22 cellular contexts compared by ENCODE assay signal in genomic region chr16:70675851-70676513, GRCh38. TPM values are rescaled to one million over a fixed set of nuclear protein-coding genes. Genes with fewer than 3 reads are reported as not detected.
DNase-seq lines count a peak whose midpoint lies in the region; ATAC-seq, FAIRE-seq and TF ChIP-seq lines count a peak whose summit lies in the region.
"Had no signal": no experiment of that assay in that cellular context is flagged by ENCODE, and none has a peak within 500 bp of the region (broad histone marks: within the 10 kb centered on the region; RNA-seq: fewer than 3 reads in every experiment).

No MANE protein-coding gene starts in this region.

- H3K4me1 ChIP-seq in Caco-2 (no peaks in the 10 kb centered on the region; the same call in 1 of the 2 replicates), K562 (replicated peaks in 1 of 2; ENCODE audit: control insufficient read depth in 2 of 2, insufficient read depth in 2 of 2, low read length in 2 of 2) (peaks cover 0 to 15% of the 10 kb centered on the region in 2 experiments; a peak in 2 of 5 replicates), left ventricle myocardium inferior (peaks cover 58% of the 10 kb centered on the region), thyroid gland (peaks cover 0 to under 1% of the 10 kb centered on the region in 2 donors), tibial nerve (peaks cover 0 to 23% (median 13%) of the 10 kb centered on the region in 4 donors)
- H3K4me1 ChIP-seq: pancreas had no signal

- H3K36me3 Mint-ChIP-seq in Caco-2 (ENCODE audit: insufficient read depth, unreplicated experiment) = peaks cover 53% of the 10 kb centered on the region
- H3K36me3 Mint-ChIP-seq in stimulated activated effector memory CD8-positive, alpha-beta T cell treated with anti-CD3 and anti-CD28 coated beads, Interleukin-12 subunit alpha, Interleukin-12 subunit beta, amount 100 ng/mL, for 72 hours = no peaks in the 10 kb centered on the region
- H3K36me3 Mint-ChIP-seq: CD4-positive, CD25-positive, alpha-beta regulatory T cell had no signal

- POLR2A ChIA-PET in Caco-2 (lab: Charles Lee) = no interaction called here
- POLR2A ChIA-PET in K562 (lab: Yijun Ruan, JAX) = interaction anchor here (1.2 to 1.4 kb wide), 3 partner anchors 10 to 11 kb away, joined by 4 read pairs; partner anchors contain the start of gene MTSS2

- TF ChIP-seq POLR2A in K562 (conservative IDR thresholded peaks at IDR 0.05) = no peak
- no peak for TF ChIP-seq POLR2A in thyroid gland (IDR thresholded peaks at IDR 0.05)
- TF ChIP-seq POLR2A in tibial nerve (IDR thresholded peaks at IDR 0.05) = no peak

- peaks cover 4% of the 10 kb centered on the region; the same call in 1 of the 3 replicates for H3K79me2 ChIP-seq in K562 (ENCODE audit: control insufficient read depth, insufficient read depth, low read length)

- peaks cover 3% of the 10 kb centered on the region; the same call in 1 of the 2 replicates for H3K36me3 ChIP-seq in Caco-2 (ENCODE audit: control insufficient read depth, insufficient read depth, low read length)
- peaks cover 91% of the 10 kb centered on the region for H3K36me3 ChIP-seq in K562 (ENCODE audit: control insufficient read depth, insufficient read depth, low read length)
- peaks cover 76% of the 10 kb centered on the region for H3K36me3 ChIP-seq in left ventricle myocardium inferior
- peaks cover 39 to 56% of the 10 kb centered on the region in 2 donors for H3K36me3 ChIP-seq in thyroid gland
- H3K36me3 ChIP-seq in tibial nerve = peaks cover 0 to 87% (median 5%) of the 10 kb centered on the region in 3 donors

- no peaks in the 10 kb centered on the region for H3K9me3 Mint-ChIP-seq in Caco-2 (ENCODE audit: unreplicated experiment)
- no peaks in the 10 kb centered on the region for H3K9me3 Mint-ChIP-seq in stimulated activated effector memory CD8-positive, alpha-beta T cell treated with anti-CD3 and anti-CD28 coated beads, Interleukin-12 subunit alpha, Interleukin-12 subunit beta, amount 100 ng/mL, for 72 hours
- H3K9me3 Mint-ChIP-seq: activated T-helper 17 cell treated with anti-CD3 and anti-CD28 coated beads, Interleukin-2, amount 50 U/mL, for 72 hours; CD4-positive, CD25-positive, alpha-beta regulatory T cell had no signal

- H3K4me3 ChIP-seq in Caco-2 (ENCODE audit: low read depth, low read length) (no peak overlapping the region), K562 (no peak overlapping the region), left ventricle myocardium inferior (no peak overlapping the region), thyroid gland (replicated peaks in 1 of 3) (no peak overlapping the region), tibial nerve (no peak overlapping the region)
- H3K4me3 ChIP-seq: left lung, pancreas, thoracic aorta had no signal

- H3K27me3 ChIP-seq in Caco-2 (replicated peaks; ENCODE audit: control insufficient read depth, insufficient read depth, low read length) (no peaks in the 10 kb centered on the region), K562 (ENCODE audit: control insufficient read depth in 2 of 2, insufficient read depth in 2 of 2, low read length in 2 of 2) (no peaks in the 10 kb centered on the region), left ventricle myocardium inferior (ENCODE audit: low read depth) (no peaks in the 10 kb centered on the region), thyroid gland (no peaks in the 10 kb centered on the region), tibial nerve (no peaks in the 10 kb centered on the region)
- H3K27me3 ChIP-seq: left lung, pancreas had no signal

- H4K20me1 ChIP-seq in K562 (replicated peaks; ENCODE audit: control insufficient read depth, insufficient read depth, low read length) = peaks cover 3% of the 10 kb centered on the region; the same call in 1 of the 2 replicates

- no peak for ATAC-seq in K562
- no peak for ATAC-seq in stimulated activated effector memory CD8-positive, alpha-beta T cell treated with anti-CD3 and anti-CD28 coated beads, Interleukin-12 subunit alpha, Interleukin-12 subunit beta, amount 100 ng/mL, for 72 hours
- ATAC-seq: activated T-helper 17 cell treated with anti-CD3 and anti-CD28 coated beads, Interleukin-2, amount 50 U/mL, for 72 hours; left lung; pancreas had no signal

- TF ChIP-seq EP300 in K562 (IDR thresholded peaks at IDR 0.05; ENCODE audit: low read length) = no peak
- TF ChIP-seq EP300 in tibial nerve (IDR thresholded peaks at IDR 0.05) = no peak

- in situ Hi-C loops in K562 (cut with MboI) = no loop called here

- H3K4me3 Mint-ChIP-seq in Caco-2 (ENCODE audit: unreplicated experiment) = no peak overlapping the region
- no peak overlapping the region for H3K4me3 Mint-ChIP-seq in stimulated activated effector memory CD8-positive, alpha-beta T cell treated with anti-CD3 and anti-CD28 coated beads, Interleukin-12 subunit alpha, Interleukin-12 subunit beta, amount 100 ng/mL, for 72 hours
- H3K4me3 Mint-ChIP-seq: activated T-helper 17 cell treated with anti-CD3 and anti-CD28 coated beads, Interleukin-2, amount 50 U/mL, for 72 hours; CD4-positive, CD25-positive, alpha-beta regulatory T cell had no signal

- no peak overlapping the region for H3K9ac ChIP-seq in K562 (ENCODE audit: insufficient read depth in 1 of 2, low read depth in 2 of 2, low read length in 2 of 2)

- peaks cover 7% of the 10 kb centered on the region for H3K4me1 Mint-ChIP-seq in Caco-2 (ENCODE audit: low read depth, unreplicated experiment)
- H3K4me1 Mint-ChIP-seq in stimulated activated effector memory CD8-positive, alpha-beta T cell treated with anti-CD3 and anti-CD28 coated beads, Interleukin-12 subunit alpha, Interleukin-12 subunit beta, amount 100 ng/mL, for 72 hours = peaks cover 19% of the 10 kb centered on the region
- H3K4me1 Mint-ChIP-seq: activated T-helper 17 cell treated with anti-CD3 and anti-CD28 coated beads, Interleukin-2, amount 50 U/mL, for 72 hours; CD4-positive, CD25-positive, alpha-beta regulatory T cell had no signal

- 94% methylated on average over 6 of the region's 7 CpGs for WGBS in K562 (ENCODE audit: insufficient coverage, low coverage, missing lambda C conversion rate)
- WGBS in thyroid gland, 2 donors = 75 to 89% methylated on average over 2 to 6 of the region's 7 CpGs
- WGBS in tibial nerve, 2 donors = 80 to 88% methylated on average over 5 to 7 of the region's 7 CpGs

- BruUV-seq in Caco-2 (replicated peaks; lab: Mats Ljungman, UMichigan) (no TSS peak), K562 (replicated peaks; lab: Mats Ljungman, UMichigan) (no TSS peak)

- H3K4me2 ChIP-seq in K562 (ENCODE audit: insufficient read depth, low read length) = no peak overlapping the region

- no peaks in the 10 kb centered on the region for H3K27me3 Mint-ChIP-seq in Caco-2 (ENCODE audit: insufficient read depth, unreplicated experiment)
- H3K27me3 Mint-ChIP-seq: activated T-helper 17 cell treated with anti-CD3 and anti-CD28 coated beads, Interleukin-2, amount 50 U/mL, for 72 hours; CD4-positive, CD25-positive, alpha-beta regulatory T cell had no signal

- no peaks in the 10 kb centered on the region for H3K9me1 ChIP-seq in K562 (ENCODE audit: control insufficient read depth, insufficient read depth, low read length)

- H3K27ac Mint-ChIP-seq in Caco-2 (ENCODE audit: unreplicated experiment) = peak overlapping the region; percentile 18
- no peak overlapping the region for H3K27ac Mint-ChIP-seq in stimulated activated effector memory CD8-positive, alpha-beta T cell treated with anti-CD3 and anti-CD28 coated beads, Interleukin-12 subunit alpha, Interleukin-12 subunit beta, amount 100 ng/mL, for 72 hours
- H3K27ac Mint-ChIP-seq: activated T-helper 17 cell treated with anti-CD3 and anti-CD28 coated beads, Interleukin-2, amount 50 U/mL, for 72 hours had no signal

- H3K9me3 ChIP-seq in Caco-2 (no peaks in the 10 kb centered on the region), K562 (replicated peaks; ENCODE audit: control insufficient read depth, insufficient read depth, low read depth, low read length) (no peaks in the 10 kb centered on the region), left ventricle myocardium inferior (replicated peaks) (no peaks in the 10 kb centered on the region), thyroid gland (no peaks in the 10 kb centered on the region), tibial nerve (no peaks in the 10 kb centered on the region)
- H3K9me3 ChIP-seq: left lung, pancreas, thoracic aorta had no signal

- TF ChIP-seq CTCF in Caco-2 (IDR thresholded peaks at IDR 0.05; ENCODE audit: insufficient read depth in 1 of 2, low read depth in 1 of 2, low read length in 1 of 2, severe bottlenecking in 1 of 2, unreplicated experiment in 1 of 2) (no peak), K562 (IDR thresholded peaks at IDR 0.05 in 2 of 3, conservative IDR thresholded peaks at IDR 0.05 in 1 of 3; ENCODE audit: insufficient read depth in 2 of 3, low read depth in 1 of 3, low read length in 3 of 3) (no peak), left ventricle myocardium inferior (IDR thresholded peaks at IDR 0.05; ENCODE audit: borderline replicate concordance) (no peak), thyroid gland (IDR thresholded peaks at IDR 0.05) (no peak), tibial nerve (IDR thresholded peaks at IDR 0.05) (no peak)

- TF ChIP-seq RAD21 in K562 (CRISPR knock-in tag; conservative IDR thresholded peaks at IDR 0.05 in 1 of 2, IDR thresholded peaks at IDR 0.05 in 1 of 2) = no peak

- H3K27ac ChIP-seq in K562 (ENCODE audit: extremely low read depth, low read depth, low read length) (no peak overlapping the region), left ventricle myocardium inferior (replicated peaks) (peak overlapping the region; percentile 52), thyroid gland (no peak overlapping the region), tibial nerve (peak overlapping the region in 1 of 4 donors; percentile 27)
- H3K27ac ChIP-seq: left lung, pancreas had no signal

- CTCF ChIA-PET in Caco-2 (lab: Charles Lee) = no interaction called here
- CTCF ChIA-PET in K562 (lab: Yijun Ruan, JAX; ENCODE audit: low intra/inter-chr PET ratio) = no interaction called here

- H2AFZ ChIP-seq in K562 (ENCODE audit: low read depth, low read length) = no peak overlapping the region

- no peak for DNase-seq in Caco-2
- no peak for DNase-seq in K562 (ENCODE audit: extremely low read depth in 1 of 4, low spot score in 3 of 4)
- DNase-seq in left ventricle myocardium inferior = peak; percentile 40
- DNase-seq in posterior cingulate gyrus = peak in 6 of 10 donors; percentile 11 to 84 (median 49)
- no peak for DNase-seq in stimulated activated effector memory CD8-positive, alpha-beta T cell treated with anti-CD3 and anti-CD28 coated beads, Interleukin-12 subunit alpha, Interleukin-12 subunit beta, amount 100 ng/mL, for 72 hours (ENCODE audit: low spot score in 2 of 2)
- DNase-seq in thyroid gland = no peak
- DNase-seq in tibial nerve (ENCODE audit: low spot score in 2 of 2) = no peak
- DNase-seq in stimulated activated CD4-positive, alpha-beta T cell treated with anti-CD3 and anti-CD28 coated beads, Interleukin-4, amount 100 ng/mL, for 4 hours = no peak
- DNase-seq: activated CD4-positive, alpha-beta T cell treated with anti-CD3 and anti-CD28 coated beads for 1 hour; CD4-positive, CD25-positive, alpha-beta regulatory T cell; central memory CD4-positive, alpha-beta T cell; NCI-H1417 treated with DMSO at 0.1 percent for 48 hours; NCI-H2171 treated with DMSO at 0.1 percent for 48 hours; NCI-H748 treated with DMSO at 0.1 percent for 48 hours; OCI-M1; T-helper 9 cell had no signal

- FAIRE-seq in K562 (lab: Jason Lieb, UNC) = no peak
- FAIRE-seq: HTR-8/SVneo, pancreas had no signal

- intact Hi-C loops in Caco-2 (cut with micrococcal nuclease; ENCODE audit: unreplicated experiment) = no loop called here
- intact Hi-C loops in K562 (cut with micrococcal nuclease) = no loop called here
- intact Hi-C loops in left ventricle myocardium inferior (cut with micrococcal nuclease) = loop anchor here (5.0 kb wide), 1 partner anchor 96 kb away; no protein-coding TSS in a partner anchor
- intact Hi-C loops in posterior cingulate gyrus (cut with DNase I) = no loop called here
- intact Hi-C loops in thyroid gland (cut with DNase I) = no loop called here

RNA-seq across cellular contexts. Expression of gene MTSS2, which starts 9.9 kb away (rescaled TPM):
- total RNA-seq in Caco-2 (2022) (45.5 and 64.1 TPM in 2 replicates), K562 (2014; rRNA removed) (15.4 and 22.4 TPM in 2 replicates), K562 (2014; rRNA removed; fragmentation: Illumina TruSeq; extraction: Trizol) (4.8 and 9.1 TPM in 2 replicates), K562 (2015; rRNA removed; fragmentation: Illumina TruSeq; extraction: Trizol) (20.6 and 24.2 TPM in 2 replicates), K562 (2021) (51.2 and 60.3 TPM in 2 replicates), left ventricle myocardium inferior (83.9 TPM), thyroid gland (10 to 100 TPM; 11.3 to 39.8 (median 26.7) TPM), tibial nerve (10 to 100 TPM; 24.1 to 40.6 (median 35.4) TPM)
- total RNA-seq in K562 (2011; cell fraction: chromatin; rRNA removed; ENCODE audit: low replicate concordance) = 15.0 and 50.2 TPM in 2 replicates
- total RNA-seq in K562 (2011; cell fraction: nucleolus; rRNA removed) = 41.7 and 44.2 TPM in 2 replicates
- total RNA-seq in K562 (2011; cell fraction: nucleoplasm; rRNA removed) = 20.2 and 24.3 TPM in 2 replicates
- polyA plus RNA-seq in K562 (2011; rRNA removed) (16.9 and 21.5 TPM in 2 replicates), K562 (2014; fragmentation: Illumina TruSeq; extraction: Trizol) (36.2 and 45.7 TPM in 2 replicates), K562 (2014; fragmentation: Nextera tagmentation; extraction: Ambion mirVana) (under 1 TPM; 0.11 to 0.32 TPM), K562 (2014; rRNA removed) (31.1 and 46.9 TPM in 2 replicates)
- polyA plus RNA-seq in K562 (2011; cell fraction: cytosol; rRNA removed) = 13.3 and 40.6 TPM in 2 replicates
- polyA plus RNA-seq in K562 (2011; cell fraction: nucleus; rRNA removed) = 40.9 and 91.6 TPM in 2 replicates
- polyA plus RNA-seq in K562 (2012) = 55.8 and 57.7 TPM in 2 replicates
- 6.7 and 12.5 TPM in 2 replicates for polyA minus RNA-seq in K562 (2011; rRNA and poly(A)+ RNA removed)
- polyA minus RNA-seq in K562 (2011; cell fraction: cytosol; rRNA and poly(A)+ RNA removed) = 27.2 and 41.8 TPM in 2 replicates
- polyA minus RNA-seq in K562 (2011; cell fraction: nucleus; rRNA and poly(A)+ RNA removed) = 20.1 and 25.2 TPM in 2 replicates
- polyA plus RNA-seq: CD4-positive, CD25-positive, alpha-beta regulatory T cell had no signal

RNA-seq across cellular contexts. Expression of gene IL34, which starts 29.6 kb away (rescaled TPM):
- 0.49 and 0.50 TPM in 2 replicates for total RNA-seq in Caco-2 (2022)
- total RNA-seq in K562 (2011; cell fraction: chromatin; rRNA removed; ENCODE audit: low replicate concordance) = 0.44 TPM in 1 of 2 replicates, not detected in the other
- not detected in 2 replicates for total RNA-seq in K562 (2011; cell fraction: nucleolus; rRNA removed)
- not detected in 2 replicates for total RNA-seq in K562 (2011; cell fraction: nucleoplasm; rRNA removed)
- 0.20 TPM in 1 of 2 replicates, not detected in the other for total RNA-seq in K562 (2014; rRNA removed)
- total RNA-seq in K562 (2014; rRNA removed; fragmentation: Illumina TruSeq; extraction: Trizol) = not detected in 2 replicates
- 0.18 TPM in 1 of 2 replicates, not detected in the other for total RNA-seq in K562 (2015; rRNA removed; fragmentation: Illumina TruSeq; extraction: Trizol)
- 0.25 TPM in 1 of 2 replicates, not detected in the other for total RNA-seq in K562 (2021)
- polyA plus RNA-seq in K562 (2011; rRNA removed) = 0.10 TPM in 1 of 2 replicates, not detected in the other
- polyA plus RNA-seq in K562 (2011; cell fraction: cytosol; rRNA removed) = 0.16 and 0.49 TPM in 2 replicates
- polyA plus RNA-seq in K562 (2011; cell fraction: nucleus; rRNA removed) = 0.20 and 0.32 TPM in 2 replicates
- 0.39 and 0.44 TPM in 2 replicates for polyA plus RNA-seq in K562 (2012)
- 0.58 TPM in 1 of 2 replicates, not detected in the other for polyA plus RNA-seq in K562 (2014; fragmentation: Illumina TruSeq; extraction: Trizol)
- not detected for polyA plus RNA-seq in K562 (2014; fragmentation: Nextera tagmentation; extraction: Ambion mirVana)
- 0.07 and 0.18 TPM in 2 replicates for polyA plus RNA-seq in K562 (2014; rRNA removed)
- not detected in 2 replicates for polyA minus RNA-seq in K562 (2011; rRNA and poly(A)+ RNA removed)
- polyA minus RNA-seq in K562 (2011; cell fraction: cytosol; rRNA and poly(A)+ RNA removed) = not detected in 2 replicates
- not detected in 2 replicates for polyA minus RNA-seq in K562 (2011; cell fraction: nucleus; rRNA and poly(A)+ RNA removed)
- total RNA-seq in left ventricle myocardium inferior = 2.1 TPM
- 1 to 10 TPM; 3.5 to 9.6 (median 5.0) TPM for total RNA-seq in thyroid gland
- 10 to 100 TPM; 49.6 to 89.4 (median 60.9) TPM for total RNA-seq in tibial nerve
- total RNA-seq: activated CD8-positive, alpha-beta memory T cell treated with anti-CD3 and anti-CD28 coated beads for 36 hours; activated T-helper 17 cell treated with anti-CD3 and anti-CD28 coated beads, Interleukin-2, amount 50 U/mL, for 72 hours; CD4-positive, CD25-positive, alpha-beta regulatory T cell had no signal
- polyA plus RNA-seq: CD4-positive, CD25-positive, alpha-beta regulatory T cell had no signal

Comparison
In these comparisons a context has a peak if more than half of its experiments do, and no peak if none do; other contexts are left out.
1. DNase-seq: peak in left ventricle myocardium inferior (single experiment) and posterior cingulate gyrus (6 of 10); none in Caco-2 (0 of 2), K562 (0 of 4), stimulated activated effector memory CD8-positive, alpha-beta T cell treated with anti-CD3 and anti-CD28 coated beads, Interleukin-12 subunit alpha, Interleukin-12 subunit beta, amount 100 ng/mL, for 72 hours (0 of 2), thyroid gland (0 of 2), tibial nerve (0 of 2) and stimulated activated CD4-positive, alpha-beta T cell treated with anti-CD3 and anti-CD28 coated beads, Interleukin-4, amount 100 ng/mL, for 4 hours (0 of 2).
2. RNA of gene IL34, which starts 29.6 kb away (total RNA-seq): 49.6 to 89.4 TPM in tibial nerve; 3.5 to 9.6 TPM in thyroid gland, 2.1 TPM in left ventricle myocardium inferior (single experiment), 0.49 to 0.50 TPM in Caco-2 and 0.18 to 0.44 TPM in K562; every median in the first group is over 4 times any median in the second.